23 cellular contexts compared by ENCODE assay signal in genomic region chr9:87100001-87100400, GRCh38.
"Had no signal": no experiment of that assay in that cellular context is flagged by ENCODE, and none has a peak within 500 bp of the region (broad histone marks: within the 10 kb centered on the region; RNA-seq: fewer than 3 reads in every experiment).

No MANE protein-coding gene starts in this region.

- H3K27ac Mint-ChIP-seq: naive B cell; natural killer cell; stimulated activated naive B cell treated with anti-CD40 and anti-IgM and Interleukin-4, amounts not matched to agents 10 μg/mL and 1 μg/mL and 100 μg/mL, for 72 hours had no signal

- H3K9me3 Mint-ChIP-seq: natural killer cell had no signal

- H3K36me3 ChIP-seq: lower lobe of right lung, pancreas, prostate gland, right lobe of liver, stomach, thyroid gland, transverse colon, upper lobe of left lung, vagina had no signal

- DNase-seq: hippocampal formation; kidney glomerular epithelial cell; left cardiac atrium; lower lobe of right lung; mammary epithelial cell; mesenchymal stem cell; naive B cell; natural killer cell; pancreas; posterior cingulate gyrus; right lobe of liver; stimulated activated CD4-positive, alpha-beta T cell treated with anti-CD3 and anti-CD28 coated beads, Interleukin-2, amount 100 ng/mL, for 24 hours; stimulated activated CD4-positive, alpha-beta T cell treated with anti-CD3 and anti-CD28 coated beads, Interleukin-4, amount 100 ng/mL, for 1 hour; stimulated activated naive B cell treated with anti-CD40 and anti-IgM and Interleukin-4, amounts not matched to agents 10 μg/mL and 1 μg/mL and 100 μg/mL, for 72 hours; stimulated activated naive CD8-positive, alpha-beta T cell treated with anti-CD3 and anti-CD28 coated beads, Interleukin-15, Interleukin-2, amounts not matched to agents 100 U/mL and 50 U/mL, for 24 hours; stomach; testis; thyroid gland; transverse colon; upper lobe of left lung had no signal

- H3K4me3 ChIP-seq: lower lobe of right lung, pancreas, prostate gland, right lobe of liver, smooth muscle cell, stomach, testis, thyroid gland, transverse colon, upper lobe of left lung, vagina had no signal

- H3K27ac ChIP-seq: lower lobe of right lung, pancreas, prostate gland, right lobe of liver, stomach, testis, thyroid gland, transverse colon, upper lobe of left lung, vagina had no signal

- H3K27me3 ChIP-seq: pancreas, right lobe of liver, stomach, testis, thyroid gland, transverse colon, upper lobe of left lung, vagina had no signal

- H3K4me3 Mint-ChIP-seq: naive B cell; natural killer cell; stimulated activated naive B cell treated with anti-CD40 and anti-IgM and Interleukin-4, amounts not matched to agents 10 μg/mL and 1 μg/mL and 100 μg/mL, for 72 hours had no signal

- H3K4me1 ChIP-seq: lower lobe of right lung, pancreas, prostate gland, right lobe of liver, testis, transverse colon, upper lobe of left lung, vagina had no signal

- H3K27me3 Mint-ChIP-seq: stimulated activated naive B cell treated with anti-CD40 and anti-IgM and Interleukin-4, amounts not matched to agents 10 μg/mL and 1 μg/mL and 100 μg/mL, for 72 hours had no signal

- H3K36me3 Mint-ChIP-seq: naive B cell; natural killer cell; stimulated activated naive B cell treated with anti-CD40 and anti-IgM and Interleukin-4, amounts not matched to agents 10 μg/mL and 1 μg/mL and 100 μg/mL, for 72 hours had no signal

- H3K9me3 ChIP-seq: lower lobe of right lung, pancreas, prostate gland, right lobe of liver, stomach, testis, thyroid gland, transverse colon, upper lobe of left lung, vagina had no signal

- H3K4me1 Mint-ChIP-seq: naive B cell; natural killer cell; stimulated activated naive B cell treated with anti-CD40 and anti-IgM and Interleukin-4, amounts not matched to agents 10 μg/mL and 1 μg/mL and 100 μg/mL, for 72 hours had no signal
